14 cellular contexts compared by ENCODE assay signal in the genomic region with DNA sequence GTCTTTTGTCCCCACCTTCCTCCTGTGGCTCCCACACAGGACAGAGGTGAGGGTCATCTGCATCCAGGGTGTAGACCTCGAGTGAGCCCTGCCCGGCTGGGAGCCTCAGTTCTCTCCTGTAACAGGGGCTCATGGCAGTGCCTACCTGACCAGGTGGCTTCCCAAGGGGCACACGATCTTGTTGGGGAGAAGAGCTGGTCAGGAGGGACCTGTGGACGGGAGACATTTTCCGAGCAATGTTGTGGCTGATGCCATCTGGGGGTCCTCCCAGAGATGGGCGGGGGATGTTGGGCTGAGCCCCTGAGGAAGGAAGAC.
"Had no signal": no experiment of that assay in that cellular context is flagged by ENCODE, and none has a peak within 500 bp of the region (broad histone marks: within the 10 kb centered on the region; RNA-seq: fewer than 3 reads in every experiment).

No MANE protein-coding gene starts in this region.

- ATAC-seq: gastroesophageal sphincter; naive thymus-derived CD4-positive, alpha-beta T cell; stimulated activated naive CD8-positive, alpha-beta T cell treated with anti-CD3 and anti-CD28 coated beads, Interleukin-15, Interleukin-2, amounts not matched to agents 100 U/mL and 50 U/mL, for 24 hours had no signal

- H3K36me3 Mint-ChIP-seq: activated naive CD8-positive, alpha-beta T cell treated with anti-CD3 and anti-CD28 coated beads, Interleukin-2, amount 10 ng/mL, durations not matched to agents 7 days and 5 days; naive thymus-derived CD4-positive, alpha-beta T cell had no signal

- H3K27me3 ChIP-seq: neutrophil had no signal

- H3K36me3 ChIP-seq: gastroesophageal sphincter, neutrophil had no signal

- H3K4me3 Mint-ChIP-seq: activated CD4-positive, alpha-beta T cell treated with anti-CD3 and anti-CD28 coated beads, Interleukin-2, amount 10 ng/mL, durations not matched to agents 24 days and 14 days; activated naive CD8-positive, alpha-beta T cell treated with anti-CD3 and anti-CD28 coated beads, Interleukin-2, amount 10 ng/mL, durations not matched to agents 7 days and 5 days; activated T-helper 1 cell treated with anti-CD3 and anti-CD28 coated beads, Interleukin-12 subunit alpha, Interleukin-12 subunit beta, Interleukin-2, Interleukin-4 antibody, amounts not matched to agents 30 ng/mL and 10 ng/mL and 1 ng/mL, durations not matched to agents 14 hours and 24 hours and 36 hours; naive thymus-derived CD4-positive, alpha-beta T cell had no signal

- H3K4me3 ChIP-seq: gastroesophageal sphincter, lung had no signal

- DNase-seq: activated CD4-positive, alpha-beta T cell treated with anti-CD3 and anti-CD28 coated beads, Interleukin-2, amount 10 ng/mL, durations not matched to agents 24 days and 14 days; activated CD4-positive, CD25-positive, alpha-beta regulatory T cell; activated CD8-positive, alpha-beta memory T cell treated with anti-CD3 and anti-CD28 coated beads for 24 hours; activated naive CD4-positive, alpha-beta T cell; activated naive CD8-positive, alpha-beta T cell treated with anti-CD3 and anti-CD28 coated beads, Interleukin-2, amount 10 ng/mL, durations not matched to agents 7 days and 5 days; naive thymus-derived CD4-positive, alpha-beta T cell; stimulated activated CD4-positive, alpha-beta T cell treated with anti-CD3 and anti-CD28 coated beads, Interleukin-4, amount 100 ng/mL, for 4 hours; stimulated activated CD8-positive, alpha-beta memory T cell treated with anti-CD3 and anti-CD28 coated beads, Interleukin-4, amount 100 ng/mL, for 48 hours; stimulated activated naive CD8-positive, alpha-beta T cell treated with anti-CD3 and anti-CD28 coated beads, Interleukin-15, Interleukin-2, amounts not matched to agents 100 U/mL and 50 U/mL, for 24 hours; SW 1271 had no signal

- H3K27ac ChIP-seq: gastroesophageal sphincter, neutrophil had no signal

- H3K27ac Mint-ChIP-seq: activated CD4-positive, alpha-beta T cell treated with anti-CD3 and anti-CD28 coated beads, Interleukin-2, amount 10 ng/mL, durations not matched to agents 24 days and 14 days; activated naive CD8-positive, alpha-beta T cell treated with anti-CD3 and anti-CD28 coated beads, Interleukin-2, amount 10 ng/mL, durations not matched to agents 7 days and 5 days; activated T-helper 1 cell treated with anti-CD3 and anti-CD28 coated beads, Interleukin-12 subunit alpha, Interleukin-12 subunit beta, Interleukin-2, Interleukin-4 antibody, amounts not matched to agents 30 ng/mL and 10 ng/mL and 1 ng/mL, durations not matched to agents 14 hours and 24 hours and 36 hours had no signal

- H3K9me3 ChIP-seq: gastroesophageal sphincter, neutrophil had no signal

- H3K9me3 Mint-ChIP-seq: activated CD4-positive, alpha-beta T cell treated with anti-CD3 and anti-CD28 coated beads, Interleukin-2, amount 10 ng/mL, durations not matched to agents 24 days and 14 days; activated naive CD8-positive, alpha-beta T cell treated with anti-CD3 and anti-CD28 coated beads, Interleukin-2, amount 10 ng/mL, durations not matched to agents 7 days and 5 days; activated T-helper 1 cell treated with anti-CD3 and anti-CD28 coated beads, Interleukin-12 subunit alpha, Interleukin-12 subunit beta, Interleukin-2, Interleukin-4 antibody, amounts not matched to agents 30 ng/mL and 10 ng/mL and 1 ng/mL, durations not matched to agents 14 hours and 24 hours and 36 hours had no signal
